Comparison of ENCODE assay signal across 8 cellular contexts in the genomic region with DNA sequence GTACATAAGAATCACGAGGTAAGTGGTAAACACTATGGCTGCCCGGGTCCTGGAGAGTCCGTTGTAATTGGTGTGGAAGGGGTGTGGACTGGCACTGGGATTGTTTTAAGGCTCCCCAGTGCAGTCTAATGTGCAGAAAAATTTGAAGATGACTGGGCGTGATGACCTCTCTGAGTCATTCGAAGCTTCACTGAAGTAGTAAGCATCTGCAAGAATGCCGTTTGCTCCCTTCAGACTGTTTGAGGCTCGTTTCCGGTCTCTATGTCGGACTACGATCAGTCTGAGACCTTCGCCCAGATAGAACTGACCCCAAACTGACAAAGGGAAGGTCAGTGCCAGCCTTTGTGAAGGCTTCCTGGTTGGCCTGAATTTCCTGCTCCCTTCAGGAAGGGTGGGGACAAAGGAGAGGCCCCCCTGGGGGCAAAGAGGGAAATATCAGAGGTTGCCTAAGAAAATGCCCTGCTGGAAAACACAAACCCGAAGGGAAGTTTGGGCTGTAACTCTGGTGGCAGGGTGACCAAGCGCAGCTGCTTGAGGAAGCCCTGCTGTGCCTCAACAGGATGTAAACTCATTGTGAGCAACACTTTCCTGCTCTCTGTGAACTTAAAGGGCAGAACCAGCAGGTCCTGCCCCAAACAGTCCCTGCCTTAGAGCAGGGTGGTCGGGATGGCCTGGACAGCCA.
A peak's percentile ranks its signal among the peaks of the same experiment; 100 is the strongest.
DNase-seq lines count a peak whose midpoint lies in the region; ATAC-seq and TF ChIP-seq lines count a peak whose summit lies in the region.

No MANE protein-coding gene starts in this region.

- H3K9ac ChIP-seq in rectal smooth muscle tissue (ENCODE audit: low read length): no peak overlapping the region

- no peaks in the 10 kb centered on the region for H3K27me3 ChIP-seq in rectal smooth muscle tissue (ENCODE audit: control insufficient read depth, insufficient read depth, low read length)
- H3K27me3 ChIP-seq in effector memory CD4-positive, alpha-beta T cell (replicated peaks; ENCODE audit: control insufficient read depth, insufficient read depth, low read length, poor library complexity, severe bottlenecking): no peaks in the 10 kb centered on the region

- TF ChIP-seq CTCF in VCaP (conservative IDR thresholded peaks at IDR 0.05) (no peak), fibroblast of mammary gland (conservative IDR thresholded peaks at IDR 0.05; ENCODE audit: control insufficient read depth, insufficient read depth, low read depth, low read length) (peak; percentile 3)

- peak overlapping the region; percentile 84 for H3K27ac ChIP-seq in VCaP
- peak overlapping the region; percentile 93 for H3K27ac ChIP-seq in rectal smooth muscle tissue (ENCODE audit: low read depth, low read length)
- no peak overlapping the region for H3K27ac ChIP-seq in effector memory CD4-positive, alpha-beta T cell (ENCODE audit: insufficient read depth, low read length, poor library complexity, severe bottlenecking)

- H3K4me3 ChIP-seq in fibroblast of mammary gland (ENCODE audit: control insufficient read depth, low read depth, low read length): peak overlapping the region; percentile 20
- H3K4me3 ChIP-seq in rectal smooth muscle tissue (ENCODE audit: low read length): peak overlapping the region; percentile 18
- H3K4me3 ChIP-seq in effector memory CD4-positive, alpha-beta T cell (ENCODE audit: insufficient read depth, low read depth, low read length, poor library complexity, severe bottlenecking): no peak overlapping the region

- DNase-seq in GM03348 (ENCODE audit: low spot score) (peak; percentile 84), fibroblast of mammary gland (ENCODE audit: low read depth) (peak; percentile 96), NCI-H1930 (lab: John Stamatoyannopoulos, UW) (no peak)
- no peak for DNase-seq in effector memory CD4-positive, alpha-beta T cell
- DNase-seq in effector CD4-positive, alpha-beta T cell: no peak

- peak; percentile 62 for ATAC-seq in HG02852 (IDR thresholded peaks at IDR 0.05; ENCODE audit: unreplicated experiment)

- H3K9me3 ChIP-seq in effector memory CD4-positive, alpha-beta T cell (ENCODE audit: control insufficient read depth, low read length): no peaks in the 10 kb centered on the region

- peaks cover 47% of the 10 kb centered on the region for H3K4me1 ChIP-seq in rectal smooth muscle tissue (ENCODE audit: control insufficient read depth, insufficient read depth, low read length)
- peaks cover 15% of the 10 kb centered on the region for H3K4me1 ChIP-seq in effector memory CD4-positive, alpha-beta T cell (ENCODE audit: control insufficient read depth, insufficient read depth, low read length, poor library complexity, severe bottlenecking)

- no peaks in the 10 kb centered on the region for H3K36me3 ChIP-seq in rectal smooth muscle tissue (ENCODE audit: control insufficient read depth, insufficient read depth, low read length)
- H3K36me3 ChIP-seq in effector memory CD4-positive, alpha-beta T cell (ENCODE audit: control insufficient read depth, insufficient read depth, low read length): no peaks in the 10 kb centered on the region

Comparison
In these comparisons a context has a peak if more than half of its experiments do, and no peak if none do; other contexts are left out.
1. DNase-seq: peak in GM03348 (single experiment) and fibroblast of mammary gland (single experiment); none in effector memory CD4-positive, alpha-beta T cell (0 of 3), NCI-H1930 (0 of 2) and effector CD4-positive, alpha-beta T cell (single experiment).